22 cellular contexts compared by ENCODE assay signal in the genomic region with DNA sequence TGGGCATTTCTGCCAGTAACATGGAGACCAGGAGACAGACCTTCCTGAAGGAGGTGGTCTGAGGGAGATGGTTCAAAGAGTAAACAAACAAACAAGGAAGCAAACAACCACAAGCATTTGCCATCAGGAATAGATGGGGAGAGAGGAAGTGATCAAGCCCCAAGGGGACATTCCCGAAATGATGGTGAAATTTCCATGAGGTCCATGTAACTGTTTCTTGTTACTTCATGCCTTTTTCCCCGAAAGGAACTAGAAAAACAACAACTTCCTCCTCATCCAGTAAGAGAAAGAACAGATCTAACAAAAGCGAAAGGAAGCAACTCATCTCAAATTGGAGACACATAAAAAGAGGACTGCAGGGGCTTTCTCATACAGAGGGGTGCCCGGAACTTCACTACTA.
DNase-seq lines count a peak whose midpoint lies in the region; ATAC-seq and TF ChIP-seq lines count a peak whose summit lies in the region.
"Had no signal": no experiment of that assay in that cellular context is flagged by ENCODE, and none has a peak within 500 bp of the region (broad histone marks: within the 10 kb centered on the region; RNA-seq: fewer than 3 reads in every experiment).

No MANE protein-coding gene starts in this region.

- no peaks in the 10 kb centered on the region for H3K9me3 Mint-ChIP-seq in activated CD4-positive, alpha-beta T cell treated with anti-CD3 and anti-CD28 coated beads for 36 hours (ENCODE audit: low read depth)
- H3K9me3 Mint-ChIP-seq in GM23338 = no peaks in the 10 kb centered on the region
- H3K9me3 Mint-ChIP-seq in central memory CD8-positive, alpha-beta T cell = no peaks in the 10 kb centered on the region
- H3K9me3 Mint-ChIP-seq in naive thymus-derived CD8-positive, alpha-beta T cell = no peaks in the 10 kb centered on the region

- TF ChIP-seq CTCF in GM23338 (conservative IDR thresholded peaks at IDR 0.05; ENCODE audit: low read depth in 2 of 2) (no peak), osteoblast (IDR thresholded peaks at IDR 0.05; ENCODE audit: extremely low read depth, low read depth, low read length) (no peak)

- H3K27me3 ChIP-seq in GM23338 (ENCODE audit: insufficient read depth) = no peaks in the 10 kb centered on the region
- no peaks in the 10 kb centered on the region for H3K27me3 ChIP-seq in osteoblast (ENCODE audit: insufficient read depth, low read length)

- H2AFZ ChIP-seq in GM23338 (peak overlapping the region; percentile 10; the same call in 1 of the 2 replicates), osteoblast (ENCODE audit: low read length) (peak overlapping the region; percentile 50)
- H2AFZ ChIP-seq: GM23248 had no signal

- H3K4me2 ChIP-seq in GM23338 (no peak overlapping the region), osteoblast (ENCODE audit: insufficient read depth, low read length) (no peak overlapping the region)

- H3K79me2 ChIP-seq in GM23338 (replicated peaks; ENCODE audit: insufficient read depth) (no peaks in the 10 kb centered on the region), osteoblast (ENCODE audit: insufficient read depth, low read length) (no peaks in the 10 kb centered on the region)

- ATAC-seq in activated CD4-positive, alpha-beta T cell treated with anti-CD3 and anti-CD28 coated beads for 36 hours = no peak
- no peak for ATAC-seq in GM23338
- no peak for ATAC-seq in central memory CD8-positive, alpha-beta T cell (replicated peaks; ENCODE audit: extremely low read depth, poor library complexity, severe bottlenecking)
- no peak for ATAC-seq in naive thymus-derived CD8-positive, alpha-beta T cell
- ATAC-seq in HG03159 (IDR thresholded peaks at IDR 0.05; ENCODE audit: unreplicated experiment) = no peak
- ATAC-seq in left lobe of liver = no peak

- intact Hi-C loops in activated CD4-positive, alpha-beta T cell treated with anti-CD3 and anti-CD28 coated beads for 36 hours (cut with DNase I, micrococcal nuclease) = no loop called here

- H3K36me3 ChIP-seq in GM23338 (ENCODE audit: insufficient read depth) (no peaks in the 10 kb centered on the region), osteoblast (ENCODE audit: insufficient read depth, low read length) (no peaks in the 10 kb centered on the region)

- H3K4me1 ChIP-seq in GM23338 (ENCODE audit: insufficient read depth) = no peaks in the 10 kb centered on the region
- peaks cover 11% of the 10 kb centered on the region for H3K4me1 ChIP-seq in osteoblast (ENCODE audit: insufficient read depth, low read length)

- peaks cover 12% of the 10 kb centered on the region for H3K4me1 Mint-ChIP-seq in activated CD4-positive, alpha-beta T cell treated with anti-CD3 and anti-CD28 coated beads for 36 hours
- H3K4me1 Mint-ChIP-seq in GM23338 = peaks cover 3% of the 10 kb centered on the region; the same call in 2 of the 3 replicates
- peaks cover 7% of the 10 kb centered on the region for H3K4me1 Mint-ChIP-seq in central memory CD8-positive, alpha-beta T cell
- H3K4me1 Mint-ChIP-seq in naive thymus-derived CD8-positive, alpha-beta T cell = peaks cover 3 to 19% (median 10%) of the 10 kb centered on the region in 4 donors

- no peaks in the 10 kb centered on the region for H3F3A ChIP-seq in GM23338 (replicated peaks; ENCODE audit: low read depth)

- no peak for DNase-seq in activated CD4-positive, alpha-beta T cell treated with anti-CD3 and anti-CD28 coated beads for 36 hours
- no peak for DNase-seq in activated CD4-positive, alpha-beta T cell treated with anti-CD3 and anti-CD28 coated beads for 48 hours
- DNase-seq in GM23338 (ENCODE audit: low spot score) (no peak), osteoblast (ENCODE audit: insufficient read length, low spot score, missing footprints) (no peak), left lobe of liver (ENCODE audit: low spot score) (no peak)
- DNase-seq in central memory CD8-positive, alpha-beta T cell (ENCODE audit: low spot score in 2 of 2) = no peak
- no peak for DNase-seq in naive thymus-derived CD8-positive, alpha-beta T cell
- DNase-seq: CD4-positive, CD25-positive, alpha-beta regulatory T cell; COR-L47; DMS 273 treated with DMSO at 0.1 percent for 48 hours; DND-41; GM23248; HCEC 1CT; NCI-H1105; NCI-H1694; NCI-H2081 treated with DMSO at 0.1 percent for 48 hours; NCI-H446 treated with DMSO at 0.1 percent for 48 hours; NCI-H69; NK-92 treated with Interleukin-12 subunit alpha and Interleukin-12 subunit beta, amount 100 ng/mL, for 24 hours; SHP77 had no signal

- H4K20me1 ChIP-seq in GM23338 (replicated peaks; ENCODE audit: insufficient read depth) (no peaks in the 10 kb centered on the region), osteoblast (ENCODE audit: insufficient read depth, low read length) (no peaks in the 10 kb centered on the region)

- H3K4me3 Mint-ChIP-seq in activated CD4-positive, alpha-beta T cell treated with anti-CD3 and anti-CD28 coated beads for 36 hours = no peak overlapping the region
- H3K4me3 Mint-ChIP-seq in GM23338 = no peak overlapping the region
- H3K4me3 Mint-ChIP-seq in central memory CD8-positive, alpha-beta T cell = no peak overlapping the region
- no peak overlapping the region for H3K4me3 Mint-ChIP-seq in naive thymus-derived CD8-positive, alpha-beta T cell
- H3K4me3 Mint-ChIP-seq: CD4-positive, CD25-positive, alpha-beta regulatory T cell had no signal

- H3K9me3 ChIP-seq in osteoblast (ENCODE audit: low read depth, low read length) = no peaks in the 10 kb centered on the region

- H3K36me3 Mint-ChIP-seq in activated CD4-positive, alpha-beta T cell treated with anti-CD3 and anti-CD28 coated beads for 36 hours (ENCODE audit: low read depth) = no peaks in the 10 kb centered on the region
- no peaks in the 10 kb centered on the region for H3K36me3 Mint-ChIP-seq in GM23338 (ENCODE audit: low read depth)
- no peaks in the 10 kb centered on the region for H3K36me3 Mint-ChIP-seq in central memory CD8-positive, alpha-beta T cell (ENCODE audit: insufficient read depth)
- no peaks in the 10 kb centered on the region for H3K36me3 Mint-ChIP-seq in naive thymus-derived CD8-positive, alpha-beta T cell

- no peaks in the 10 kb centered on the region for H3K27me3 Mint-ChIP-seq in activated CD4-positive, alpha-beta T cell treated with anti-CD3 and anti-CD28 coated beads for 36 hours
- H3K27me3 Mint-ChIP-seq in GM23338 (ENCODE audit: insufficient read depth, low read depth, poor library complexity) = peaks cover 2% of the 10 kb centered on the region
- H3K27me3 Mint-ChIP-seq in central memory CD8-positive, alpha-beta T cell = peaks cover 40% of the 10 kb centered on the region
- peaks cover 0 to 11% (median 9%) of the 10 kb centered on the region in 5 donors for H3K27me3 Mint-ChIP-seq in naive thymus-derived CD8-positive, alpha-beta T cell

- H3K27ac ChIP-seq in GM23338 (ENCODE audit: low read depth) = no peak overlapping the region
- H3K27ac ChIP-seq in osteoblast (ENCODE audit: low read depth, low read length) = no peak overlapping the region
- H3K27ac ChIP-seq: 22Rv1, GM23248 had no signal

- CTCF ChIA-PET in activated CD4-positive, alpha-beta T cell treated with anti-CD3 and anti-CD28 coated beads for 36 hours (lab: Charles Lee) = no interaction called here

- POLR2A ChIA-PET in activated CD4-positive, alpha-beta T cell treated with anti-CD3 and anti-CD28 coated beads for 36 hours (lab: Charles Lee) = no interaction called here
- POLR2A ChIA-PET in naive thymus-derived CD8-positive, alpha-beta T cell (lab: Charles Lee) = no interaction called here

- H3K9me2 ChIP-seq in GM23338 (ENCODE audit: insufficient read depth) = no peaks in the 10 kb centered on the region

- H3K4me3 ChIP-seq in GM23338 (no peak overlapping the region), osteoblast (ENCODE audit: insufficient read depth, low read length) (no peak overlapping the region)
- H3K4me3 ChIP-seq: GM23248 had no signal

- peak overlapping the region; percentile 5 for H3K27ac Mint-ChIP-seq in activated CD4-positive, alpha-beta T cell treated with anti-CD3 and anti-CD28 coated beads for 36 hours
- H3K27ac Mint-ChIP-seq in GM23338 = no peak overlapping the region
- H3K27ac Mint-ChIP-seq in central memory CD8-positive, alpha-beta T cell (ENCODE audit: low read depth) = peak overlapping the region; percentile 22
- H3K27ac Mint-ChIP-seq in naive thymus-derived CD8-positive, alpha-beta T cell = peak overlapping the region in 3 of 10 donors; percentile 39 to 65 (median 42)
- H3K27ac Mint-ChIP-seq: CD4-positive, CD25-positive, alpha-beta regulatory T cell had no signal

TF ChIP-seq in GM23338, 12 proteins besides CTCF, POLR2A, EP300 and RAD21 (continues in another document):
- no peak for TF ChIP-seq POLR2AphosphoS5 (IDR thresholded peaks at IDR 0.05; ENCODE audit: low read depth)
- TF ChIP-seq JUNB (IDR thresholded peaks at IDR 0.05; ENCODE audit: unreplicated experiment) = no peak
- TF ChIP-seq STAT1 (IDR thresholded peaks at IDR 0.05; ENCODE audit: unreplicated experiment) = no peak
- no peak for TF ChIP-seq EZH2 (IDR thresholded peaks at IDR 0.05; ENCODE audit: low read depth, unreplicated experiment)
- no peak for TF ChIP-seq ZNF114 (CRISPR knock-in tag; IDR thresholded peaks at IDR 0.05)
- TF ChIP-seq, protein P1, sequence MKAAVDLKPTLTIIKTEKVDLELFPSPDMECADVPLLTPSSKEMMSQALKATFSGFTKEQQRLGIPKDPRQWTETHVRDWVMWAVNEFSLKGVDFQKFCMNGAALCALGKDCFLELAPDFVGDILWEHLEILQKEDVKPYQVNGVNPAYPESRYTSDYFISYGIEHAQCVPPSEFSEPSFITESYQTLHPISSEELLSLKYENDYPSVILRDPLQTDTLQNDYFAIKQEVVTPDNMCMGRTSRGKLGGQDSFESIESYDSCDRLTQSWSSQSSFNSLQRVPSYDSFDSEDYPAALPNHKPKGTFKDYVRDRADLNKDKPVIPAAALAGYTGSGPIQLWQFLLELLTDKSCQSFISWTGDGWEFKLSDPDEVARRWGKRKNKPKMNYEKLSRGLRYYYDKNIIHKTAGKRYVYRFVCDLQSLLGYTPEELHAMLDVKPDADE (IDR thresholded peaks at IDR 0.05) = no peak
